ENCODE assay signal across 13 cellular contexts in the genomic region with DNA sequence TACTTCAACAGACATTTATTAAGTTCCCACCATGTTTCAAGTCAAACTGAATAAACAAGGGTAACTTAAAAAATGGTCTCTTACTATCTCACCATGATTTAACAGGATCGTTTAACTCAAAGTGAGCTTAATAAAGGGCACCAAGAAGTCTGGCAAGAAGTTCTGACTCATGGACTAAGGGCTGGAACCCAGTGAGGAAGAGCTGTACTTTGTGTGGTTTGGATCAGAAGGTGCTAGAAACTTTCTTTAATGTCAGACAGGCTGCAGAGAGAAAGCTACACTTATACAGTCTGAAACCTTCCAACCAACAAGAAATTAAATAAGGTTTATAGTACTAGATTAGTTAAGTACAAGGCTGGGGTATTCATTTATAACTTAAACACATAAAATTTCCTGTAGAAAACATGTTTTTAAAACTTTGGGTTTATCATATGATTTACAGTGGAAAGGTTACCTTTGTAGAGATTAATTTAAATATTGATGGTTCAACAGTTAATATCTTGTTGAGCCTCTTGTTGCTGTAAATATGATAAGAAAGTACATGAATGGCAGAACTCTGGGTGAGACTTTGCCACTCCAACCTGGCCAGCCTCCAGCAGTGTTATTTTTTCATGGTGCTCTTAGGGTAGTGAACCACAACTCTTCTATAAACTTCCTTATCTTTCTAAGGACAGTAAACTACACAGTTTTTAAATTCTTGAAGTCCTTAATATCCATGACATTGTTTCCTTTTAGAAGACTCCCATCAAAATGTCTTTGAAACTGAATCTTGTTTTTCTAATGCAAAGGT.
DNase-seq lines count a peak whose midpoint lies in the region; ATAC-seq and TF ChIP-seq lines count a peak whose summit lies in the region.
"Had no signal": no experiment of that assay in that cellular context is flagged by ENCODE, and none has a peak within 500 bp of the region (broad histone marks: within the 10 kb centered on the region; RNA-seq: fewer than 3 reads in every experiment).

No MANE protein-coding gene starts in this region.

- H3K4me3 Mint-ChIP-seq in CD4-positive, alpha-beta memory T cell = peak overlapping the region in 5 of 8 donors; percentile 10 to 51 (median 28)
- H3K4me3 Mint-ChIP-seq in natural killer cell = peak overlapping the region; percentile 26
- H3K4me3 Mint-ChIP-seq: activated CD4-positive, alpha-beta T cell treated with anti-CD3 and anti-CD28 coated beads, Interleukin-2, amount 10 ng/mL, durations not matched to agents 24 days and 14 days had no signal

- H3K4me1 ChIP-seq in CD4-positive, alpha-beta memory T cell (ENCODE audit: insufficient read depth, low read length) = peaks cover 89% of the 10 kb centered on the region
- H3K4me1 ChIP-seq: right atrium auricular region had no signal

- POLR2A ChIA-PET in CD4-positive, alpha-beta memory T cell (lab: Charles Lee; ENCODE audit: partially characterized antibody) = interaction anchor here (1.6 to 5.0 kb wide), 3 partner anchors 69 to 202 kb away, joined by 3 to 30 read pairs (median 9); partner anchors contain the start of gene MAN2A1

- H3K36me3 ChIP-seq in CD4-positive, alpha-beta memory T cell (ENCODE audit: insufficient read depth, low read length) = peaks cover 5% of the 10 kb centered on the region

- H3K4me3 ChIP-seq in CD4-positive, alpha-beta memory T cell (ENCODE audit: low read length in 2 of 2) = no peak overlapping the region
- H3K4me3 ChIP-seq: right atrium auricular region had no signal

- intact Hi-C loops in CD4-positive, alpha-beta memory T cell (cut with micrococcal nuclease) = no loop called here
- intact Hi-C loops in natural killer cell (cut with micrococcal nuclease) = no loop called here

- H3K9me3 Mint-ChIP-seq in CD4-positive, alpha-beta memory T cell = peaks cover 0 to 7% (median 0%) of the 10 kb centered on the region in 8 donors
- no peaks in the 10 kb centered on the region for H3K9me3 Mint-ChIP-seq in natural killer cell

- no peaks in the 10 kb centered on the region for H3K9me3 ChIP-seq in CD4-positive, alpha-beta memory T cell (ENCODE audit: control insufficient read depth in 1 of 2, low read length in 2 of 2)

- peaks cover 61 to 82% (median 68%) of the 10 kb centered on the region in 4 donors for H3K4me1 Mint-ChIP-seq in CD4-positive, alpha-beta memory T cell
- peaks cover 52 to 58% of the 10 kb centered on the region in 2 donors for H3K4me1 Mint-ChIP-seq in natural killer cell

- CTCF ChIA-PET in CD4-positive, alpha-beta memory T cell (lab: Charles Lee; ENCODE audit: partially characterized antibody) = interaction anchor here (1.1 to 1.2 kb wide), 4 partner anchors 17 to 162 kb away, joined by 3 read pairs; no protein-coding TSS in a partner anchor

- H3K27me3 Mint-ChIP-seq in CD4-positive, alpha-beta memory T cell = no peaks in the 10 kb centered on the region
- H3K27me3 Mint-ChIP-seq in natural killer cell (ENCODE audit: low read depth in 2 of 2) = no peaks in the 10 kb centered on the region
- H3K27me3 Mint-ChIP-seq: activated CD4-positive, alpha-beta T cell treated with anti-CD3 and anti-CD28 coated beads, Interleukin-2, amount 10 ng/mL, durations not matched to agents 24 days and 14 days had no signal

- no peaks in the 10 kb centered on the region for H3K27me3 ChIP-seq in CD4-positive, alpha-beta memory T cell (ENCODE audit: insufficient read depth, low read length)
- H3K27me3 ChIP-seq: right atrium auricular region had no signal

- H3K27ac Mint-ChIP-seq in CD4-positive, alpha-beta memory T cell = peak overlapping the region; percentile 16 to 77 (median 58)
- peak overlapping the region; percentile 15 to 87 for H3K27ac Mint-ChIP-seq in natural killer cell
- H3K27ac Mint-ChIP-seq: activated CD4-positive, alpha-beta T cell treated with anti-CD3 and anti-CD28 coated beads, Interleukin-2, amount 10 ng/mL, durations not matched to agents 24 days and 14 days had no signal

- H3K27ac ChIP-seq in CD4-positive, alpha-beta memory T cell (ENCODE audit: low read depth, low read length) = no peak overlapping the region
- H3K27ac ChIP-seq: right atrium auricular region had no signal

- H3K36me3 Mint-ChIP-seq in CD4-positive, alpha-beta memory T cell = peaks cover 40 to 50% of the 10 kb centered on the region in 2 donors
- peaks cover 10% of the 10 kb centered on the region for H3K36me3 Mint-ChIP-seq in natural killer cell

- DNase-seq in CD4-positive, alpha-beta memory T cell = no peak
- DNase-seq in HT1080 (ENCODE audit: low read depth) (peak; percentile 41), astrocyte of the hippocampus (ENCODE audit: low read depth, low spot score) (peak; percentile 55), natural killer cell (no peak), NCI-H774 (lab: John Stamatoyannopoulos, UW) (no peak), GDM1 (lab: John Stamatoyannopoulos, UW) (no peak)
- DNase-seq: activated CD4-positive, alpha-beta T cell treated with anti-CD3 and anti-CD28 coated beads, Interleukin-2, amount 10 ng/mL, durations not matched to agents 24 days and 14 days; Karpas-422; NCI-H2029 treated with DMSO at 0.1 percent for 48 hours; substantia nigra; SW 1271 had no signal

- ATAC-seq in natural killer cell (peak; percentile 53 to 61 (median 58)), GM18870 (IDR thresholded peaks at IDR 0.05; ENCODE audit: unreplicated experiment) (no peak)

- no peak for TF ChIP-seq CTCF in natural killer cell (IDR thresholded peaks at IDR 0.05)

Comparison
In these comparisons a context has a peak if more than half of its experiments do, and no peak if none do; other contexts are left out.
1. DNase-seq: peak in HT1080 (single experiment) and astrocyte of the hippocampus (single experiment); none in CD4-positive, alpha-beta memory T cell (0 of 5), natural killer cell (single experiment), NCI-H774 (single experiment) and GDM1 (single experiment).